16 cellular contexts compared by ENCODE assay signal in genomic region chr13:31138515-31138914, GRCh38. TPM values are rescaled to one million over a fixed set of nuclear protein-coding genes. Genes with fewer than 3 reads are reported as not detected.
DNase-seq lines count a peak whose midpoint lies in the region; ATAC-seq and TF ChIP-seq lines count a peak whose summit lies in the region.
"Had no signal": no experiment of that assay in that cellular context is flagged by ENCODE, and none has a peak within 500 bp of the region (broad histone marks: within the 10 kb centered on the region; RNA-seq: fewer than 3 reads in every experiment).

No MANE protein-coding gene starts in this region.

- H3K4me3 ChIP-seq in choroid plexus epithelial cell (ENCODE audit: low read depth, low read length) (no peak overlapping the region), mesenchymal stem cell (ENCODE audit: insufficient read depth in 1 of 2, low read depth in 1 of 2, low read length in 2 of 2) (no peak overlapping the region), testis (no peak overlapping the region)
- H3K4me3 ChIP-seq: A549 had no signal

- no peak overlapping the region for H3K27ac ChIP-seq in mesenchymal stem cell (ENCODE audit: low read length, poor library complexity, severe bottlenecking)
- peak overlapping the region in 1 of 2 donors; percentile 12 for H3K27ac ChIP-seq in testis
- H3K27ac ChIP-seq: A549, C4-2B had no signal

- H3K27ac Mint-ChIP-seq in activated T-cell treated with anti-CD3 and anti-CD28 coated beads, Interleukin-2, amount 50 U/mL, for 72 hours = peak overlapping the region; percentile 55
- peak overlapping the region; percentile 58 for H3K27ac Mint-ChIP-seq in activated T-helper 17 cell treated with anti-CD3 and anti-CD28 coated beads, Interleukin-2, amount 50 U/mL, for 72 hours

- TF ChIP-seq POLR2A in testis (IDR thresholded peaks at IDR 0.05) = no peak

- H3K27me3 ChIP-seq in mesenchymal stem cell (ENCODE audit: control insufficient read depth in 1 of 2, insufficient read depth in 1 of 2, low read length in 2 of 2) = no peaks in the 10 kb centered on the region
- no peaks in the 10 kb centered on the region for H3K27me3 ChIP-seq in testis

- no peak overlapping the region for H2AFZ ChIP-seq in mesenchymal stem cell (ENCODE audit: low read depth, low read length)

- H2BK5ac ChIP-seq in mesenchymal stem cell (ENCODE audit: low read depth, low read length, poor library complexity, severe bottlenecking) = no peak overlapping the region

- ATAC-seq in activated T-cell treated with anti-CD3 and anti-CD28 coated beads, Interleukin-2, amount 50 U/mL, for 72 hours (replicated peaks in 1 of 2) = peak; percentile 21 to 54
- peak; percentile 68 for ATAC-seq in activated T-helper 17 cell treated with anti-CD3 and anti-CD28 coated beads, Interleukin-2, amount 50 U/mL, for 72 hours (replicated peaks)
- ATAC-seq: A549 had no signal

- H3K36me3 ChIP-seq in mesenchymal stem cell (ENCODE audit: control insufficient read depth in 1 of 2, insufficient read depth in 2 of 2, low read depth in 1 of 2, low read length in 2 of 2) (peaks cover 0 to 97% of the 10 kb centered on the region in 2 experiments), testis (ENCODE audit: low read depth, missing control alignments) (no peaks in the 10 kb centered on the region)

- no peak overlapping the region for H4K8ac ChIP-seq in mesenchymal stem cell (ENCODE audit: low read length)

- H3K4ac ChIP-seq in mesenchymal stem cell (ENCODE audit: low read depth in 1 of 2, low read length in 2 of 2) = no peak overlapping the region

- 100% methylated on average over 1 of the region's 3 CpGs for WGBS in mesenchymal stem cell
- WGBS in testis, 2 donors = 56 to 71% methylated on average over 3 of the region's 3 CpGs

- peaks cover 12% of the 10 kb centered on the region for H3K79me1 ChIP-seq in mesenchymal stem cell (replicated peaks; ENCODE audit: low read length, poor library complexity, severe bottlenecking)

- H3K4me1 ChIP-seq in mesenchymal stem cell (ENCODE audit: control insufficient read depth, insufficient read depth, low read depth, low read length) = no peaks in the 10 kb centered on the region
- H3K4me1 ChIP-seq in testis = no peaks in the 10 kb centered on the region
- H3K4me1 ChIP-seq: A549, Caco-2 had no signal

- H3K9me3 ChIP-seq in mesenchymal stem cell (ENCODE audit: control insufficient read depth, low read length) = no peaks in the 10 kb centered on the region
- no peaks in the 10 kb centered on the region for H3K9me3 ChIP-seq in testis
- H3K9me3 ChIP-seq: A549, Caco-2 had no signal

- H3K9ac ChIP-seq in mesenchymal stem cell (ENCODE audit: low read length) = peak overlapping the region; percentile 7

- no peak overlapping the region for H2BK120ac ChIP-seq in mesenchymal stem cell (ENCODE audit: low read depth, low read length)

- DNase-seq in activated T-cell treated with anti-CD3 and anti-CD28 coated beads, Interleukin-2, amount 50 U/mL, for 72 hours = no peak
- no peak for DNase-seq in activated T-cell treated with anti-CD3 and anti-CD28 coated beads for 4 hours
- DNase-seq in choroid plexus epithelial cell (ENCODE audit: low read depth) = peak; percentile 26
- no peak for DNase-seq in mesenchymal stem cell
- no peak for DNase-seq in testis
- no peak for DNase-seq in DMS79 treated with DMSO at 0.1 percent for 48 hours (lab: John Stamatoyannopoulos, UW)
- no peak for DNase-seq in stimulated activated CD4-positive, alpha-beta T cell treated with anti-CD3 and anti-CD28 coated beads, Interleukin-12 subunit alpha, Interleukin-12 subunit beta, amount 100 ng/mL, for 4 hours
- DNase-seq: Caco-2, HCEC 1CT, IMR-90, NCI-H1417, NCI-H1930, NCI-H510A had no signal

- intact Hi-C loops in testis (cut with DNase I; ENCODE audit: low total_unique reads) = no loop called here

- H2BK15ac ChIP-seq in mesenchymal stem cell (ENCODE audit: low read depth, poor library complexity, severe bottlenecking) = no peak overlapping the region

- no peak for TF ChIP-seq CTCF in choroid plexus epithelial cell (conservative IDR thresholded peaks at IDR 0.05; ENCODE audit: low read depth, low read length)
- no peak for TF ChIP-seq CTCF in testis (IDR thresholded peaks at IDR 0.05)

- peak overlapping the region in 1 of 2 donors; percentile 45 for H3K4me3 Mint-ChIP-seq in activated T-cell treated with anti-CD3 and anti-CD28 coated beads, Interleukin-2, amount 50 U/mL, for 72 hours
- H3K4me3 Mint-ChIP-seq in activated T-helper 17 cell treated with anti-CD3 and anti-CD28 coated beads, Interleukin-2, amount 50 U/mL, for 72 hours = peak overlapping the region; percentile 1

- no peaks in the 10 kb centered on the region for H3K27me3 Mint-ChIP-seq in activated T-cell treated with anti-CD3 and anti-CD28 coated beads, Interleukin-2, amount 50 U/mL, for 72 hours (ENCODE audit: low read depth)
- no peaks in the 10 kb centered on the region for H3K27me3 Mint-ChIP-seq in activated T-helper 17 cell treated with anti-CD3 and anti-CD28 coated beads, Interleukin-2, amount 50 U/mL, for 72 hours

- no peak overlapping the region for H3K4me2 ChIP-seq in mesenchymal stem cell (ENCODE audit: low read length, poor library complexity, severe bottlenecking)
- H3K4me2 ChIP-seq: A549 had no signal

- no peak overlapping the region for H3K18ac ChIP-seq in mesenchymal stem cell (ENCODE audit: low read depth in 1 of 2, low read length in 2 of 2)

- H3K14ac ChIP-seq in mesenchymal stem cell (ENCODE audit: low read length in 2 of 2) = no peak overlapping the region

- no peak overlapping the region for H2AK5ac ChIP-seq in mesenchymal stem cell (ENCODE audit: low read length, severe bottlenecking)

- no peak overlapping the region for H4K91ac ChIP-seq in mesenchymal stem cell (ENCODE audit: low read length)

- no peaks in the 10 kb centered on the region for H3K9me3 Mint-ChIP-seq in activated T-cell treated with anti-CD3 and anti-CD28 coated beads, Interleukin-2, amount 50 U/mL, for 72 hours
- no peaks in the 10 kb centered on the region for H3K9me3 Mint-ChIP-seq in activated T-helper 17 cell treated with anti-CD3 and anti-CD28 coated beads, Interleukin-2, amount 50 U/mL, for 72 hours

- peaks cover 59% of the 10 kb centered on the region for H3K4me1 Mint-ChIP-seq in activated T-cell treated with anti-CD3 and anti-CD28 coated beads, Interleukin-2, amount 50 U/mL, for 72 hours (ENCODE audit: low read depth)
- peaks cover 16% of the 10 kb centered on the region for H3K4me1 Mint-ChIP-seq in activated T-helper 17 cell treated with anti-CD3 and anti-CD28 coated beads, Interleukin-2, amount 50 U/mL, for 72 hours

- no peak overlapping the region for H3K23ac ChIP-seq in mesenchymal stem cell (ENCODE audit: low read length in 2 of 2)

- peaks cover 15 to 62% of the 10 kb centered on the region in 2 donors for H3K36me3 Mint-ChIP-seq in activated T-cell treated with anti-CD3 and anti-CD28 coated beads, Interleukin-2, amount 50 U/mL, for 72 hours (ENCODE audit: insufficient read depth in 2 of 2)
- H3K36me3 Mint-ChIP-seq in activated T-helper 17 cell treated with anti-CD3 and anti-CD28 coated beads, Interleukin-2, amount 50 U/mL, for 72 hours (ENCODE audit: low read depth) = peaks cover 100% of the 10 kb centered on the region

- no peak overlapping the region for H2BK12ac ChIP-seq in mesenchymal stem cell (ENCODE audit: low read length in 2 of 2)

RNA-seq across cellular contexts. Expression of gene HSPH1, which starts 23.2 kb away (rescaled TPM):
- 10 to 100 TPM; 86.3 to 89.5 TPM for total RNA-seq in activated T-cell treated with anti-CD3 and anti-CD28 coated beads, Interleukin-2, amount 50 U/mL, for 72 hours
- total RNA-seq in activated T-helper 17 cell treated with anti-CD3 and anti-CD28 coated beads, Interleukin-2, amount 50 U/mL, for 72 hours = 100 to 1,000 TPM; 128 to 303 TPM
- 75.0 TPM for polyA plus RNA-seq in mesenchymal stem cell (2013, experiment 1 of 2)
- 79.6 TPM for polyA plus RNA-seq in mesenchymal stem cell (2013, experiment 2 of 2)
- 100 to 1,000 TPM; 103 to 116 TPM for total RNA-seq in testis
- polyA plus RNA-seq in testis (ENCODE audit: insufficient read depth, low read depth, low replicate concordance) = 105 TPM
